In genomic region chr18:5398269-5398668, GRCh38 we compare ENCODE assay signal across 2 cellular contexts.
TF ChIP-seq lines count a peak whose summit lies in the region.

No MANE protein-coding gene starts in this region.

TF ChIP-seq in HepG2, 621 proteins besides CTCF, POLR2A, EP300 and RAD21 (continued from another document):
- no peak for TF ChIP-seq MIER2 (CRISPR knock-in tag; IDR thresholded peaks at IDR 0.05)
TF ChIP-seq in HepG2: peak in this region for 2.

TF ChIP-seq in K562, 482 proteins besides CTCF, POLR2A, EP300 and RAD21 (continued from another document):
- no peak for TF ChIP-seq E2F4 (CRISPR knock-in tag; IDR thresholded peaks at IDR 0.05; ENCODE audit: low read depth)
- TF ChIP-seq ZNF354B (CRISPR knock-in tag; IDR thresholded peaks at IDR 0.05) = no peak
- TF ChIP-seq MAFG (tag; conservative IDR thresholded peaks at IDR 0.05) = 0 out of 2 replicates have a peak, but pooled peaks have one; percentile 15
